In genomic region chr11:2930705-2931415, GRCh38 we compare ENCODE assay signal across 8 cellular contexts. TPM values are rescaled to one million over a fixed set of nuclear protein-coding genes. Genes with fewer than 3 reads are reported as not detected.
A peak's percentile ranks its signal among the peaks of the same experiment; 100 is the strongest.
DNase-seq lines count a peak whose midpoint lies in the region; ATAC-seq, FAIRE-seq and TF ChIP-seq lines count a peak whose summit lies in the region.

No MANE protein-coding gene starts in this region.

- H4K5ac ChIP-seq in H1 (ENCODE audit: insufficient read length, low read depth, low read length) = no peak overlapping the region

- peak overlapping the region; percentile 72 to 88 for H3K4me2 ChIP-seq in H1 (ENCODE audit: insufficient read depth in 1 of 2, low read depth in 2 of 2, low read length in 2 of 2)

- peak overlapping the region; percentile 23 for H3K4ac ChIP-seq in H1 (replicated peaks; ENCODE audit: insufficient read length, low read depth, low read length)

- H4K20me1 ChIP-seq in H1 (replicated peaks in 1 of 2; ENCODE audit: control insufficient read depth in 1 of 2, insufficient read depth in 2 of 2, low read length in 2 of 2) = peaks cover 4 to 9% of the 10 kb centered on the region in 2 experiments

- CTCF ChIA-PET in AG04449 (lab: Yijun Ruan, JAX) (interaction anchor here (0.6 to 3.8 kb wide), 17 partner anchors 8 to 400 kb away, joined by 3 to 25 read pairs (median 6); no protein-coding TSS in a partner anchor), H1 (lab: Charles Lee; ENCODE audit: partially characterized antibody) (interaction anchor here (0.6 to 9.4 kb wide), 25 partner anchors 8 to 405 kb away, joined by 3 to 129 read pairs (median 5); partner anchors contain the start of gene CDKN1C)

- peak; percentile 97 for TF ChIP-seq RAD21 in Ishikawa (IDR thresholded peaks at IDR 0.05; ENCODE audit: low read depth)
- peak; percentile 93 for TF ChIP-seq RAD21 in H1 (IDR thresholded peaks at IDR 0.05 in 1 of 2, conservative IDR thresholded peaks at IDR 0.05 in 1 of 2; ENCODE audit: low read depth in 2 of 2, low read length in 2 of 2)

- no peak overlapping the region for H2AFZ ChIP-seq in H1 (ENCODE audit: low read length)

- TF ChIP-seq CTCF in AG04449 (IDR thresholded peaks at IDR 0.05; ENCODE audit: insufficient read depth, low read length, missing control alignments) (peak; percentile 75), GM13977 (IDR thresholded peaks at IDR 0.05; ENCODE audit: extremely low read depth, insufficient read depth, missing control alignments) (peak; percentile 74), VCaP (conservative IDR thresholded peaks at IDR 0.05) (peak; percentile 98), H1 (IDR thresholded peaks at IDR 0.05; ENCODE audit: control extremely low read depth in 1 of 3, insufficient read depth in 1 of 3, low read depth in 1 of 3, low read length in 3 of 3) (peak in 2 of 3 experiments; percentile 96 to 100; a peak in 3 of 4 replicates), mesothelial cell of epicardium (IDR thresholded peaks at IDR 0.05; ENCODE audit: unreplicated experiment) (no peak), type B pancreatic cell (conservative IDR thresholded peaks at IDR 0.05) (peak; percentile 57)

- H3K36me3 ChIP-seq in H1 (ENCODE audit: control insufficient read depth in 2 of 4, insufficient read depth in 4 of 4, low read length in 3 of 4) = no peaks in the 10 kb centered on the region

- no peaks in the 10 kb centered on the region for H3K79me2 ChIP-seq in H1 (ENCODE audit: control insufficient read depth in 1 of 2, insufficient read depth in 2 of 2, low read length in 2 of 2)

- peaks cover 25 to 39% (median 37%) of the 10 kb centered on the region in 4 experiments for H3K27me3 ChIP-seq in H1 (replicated peaks in 1 of 4; ENCODE audit: control insufficient read depth in 3 of 4, extremely low read depth in 1 of 4, insufficient read depth in 3 of 4, low read length in 3 of 4)

- H3K23ac ChIP-seq in H1 (ENCODE audit: insufficient read length) = no peak overlapping the region

- H3K14ac ChIP-seq in H1 (ENCODE audit: insufficient read length) = no peak overlapping the region

- H3K4me3 Mint-ChIP-seq in mesothelial cell of epicardium (peak overlapping the region; percentile 58), type B pancreatic cell (peak overlapping the region; percentile 86)

- no peak for ATAC-seq in HG03135 (IDR thresholded peaks at IDR 0.05; ENCODE audit: unreplicated experiment)

- peak overlapping the region; percentile 71 for H3K18ac ChIP-seq in H1 (ENCODE audit: extremely low read depth, low read length)

- POLR2A ChIA-PET in AG04449 (lab: Yijun Ruan, JAX) = interaction anchor here (2.3 to 2.6 kb wide), 2 partner anchors 38 to 61 kb away, joined by 14 to 15 read pairs; partner anchors contain the start of gene NAP1L4
- POLR2A ChIA-PET in H1 (lab: Charles Lee; ENCODE audit: partially characterized antibody) = interaction anchor here (0.9 to 3.1 kb wide), 9 partner anchors 8 to 398 kb away, joined by 3 to 17 read pairs (median 8); partner anchors contain the start of genes CARS1 and CDKN1C

- H2BK15ac ChIP-seq in H1 (ENCODE audit: low read length) = peak overlapping the region; percentile 81; the same call in 1 of the 2 replicates

- H3K27ac Mint-ChIP-seq in mesothelial cell of epicardium (no peak overlapping the region), type B pancreatic cell (peak overlapping the region; percentile 91)

- TF ChIP-seq POLR2A in H1 (IDR thresholded peaks at IDR 0.05; ENCODE audit: control extremely low read depth in 1 of 2, low read depth in 2 of 2, low read length in 2 of 2) = no peak

- no peak overlapping the region for H3K9ac ChIP-seq in H1 (replicated peaks in 1 of 4; ENCODE audit: extremely low read depth in 1 of 4, low read depth in 3 of 4, low read length in 3 of 4)

- no peak overlapping the region; the same call in 1 of the 2 replicates for H4K8ac ChIP-seq in H1 (ENCODE audit: extremely low read depth, insufficient read depth, low read length)

- no peaks in the 10 kb centered on the region for H3K79me1 ChIP-seq in H1 (ENCODE audit: low read depth, low read length)

- H4K91ac ChIP-seq in H1 (replicated peaks; ENCODE audit: insufficient read length, low read length) = peak overlapping the region; percentile 42

- peaks cover 8% of the 10 kb centered on the region; the same call in 1 of the 2 replicates for H3K23me2 ChIP-seq in H1 (ENCODE audit: low read depth, low read length)

- DNase-seq in AG04449 (ENCODE audit: low read depth, low spot score) = no peak
- DNase-seq in GM13977 (ENCODE audit: low spot score) = peak; percentile 85
- DNase-seq in H1 (ENCODE audit: low read depth in 1 of 2, low spot score in 2 of 2) = peak; percentile 83 to 97
- DNase-seq in mesothelial cell of epicardium (ENCODE audit: low spot score in 2 of 2, unreplicated experiment in 2 of 2) = peak in 1 of 2 experiments; percentile 27
- no peak for DNase-seq in type B pancreatic cell (ENCODE audit: extremely low spot score, unreplicated experiment)

- peak overlapping the region; percentile 86 for H3K27ac ChIP-seq in VCaP
- no peak overlapping the region for H3K27ac ChIP-seq in H1 (ENCODE audit: low read depth, low read length)

- H3K36me3 Mint-ChIP-seq in mesothelial cell of epicardium (no peaks in the 10 kb centered on the region), type B pancreatic cell (no peaks in the 10 kb centered on the region)

- no peak for FAIRE-seq in H1 (lab: Jason Lieb, UNC)

- H3K4me1 Mint-ChIP-seq in mesothelial cell of epicardium (peaks cover 11% of the 10 kb centered on the region), type B pancreatic cell (ENCODE audit: unreplicated experiment) (peaks cover 3% of the 10 kb centered on the region)

- H3K56ac ChIP-seq in H1 (replicated peaks; ENCODE audit: insufficient read length, low read depth, low read length) = no peak overlapping the region

- H2BK12ac ChIP-seq in H1 (ENCODE audit: low read depth, low read length) = peak overlapping the region; percentile 84; the same call in 1 of the 2 replicates

- H2BK20ac ChIP-seq in H1 (ENCODE audit: low read length) = no peak overlapping the region; the same call in 1 of the 2 replicates

- H2BK5ac ChIP-seq in H1 (ENCODE audit: low read depth, low read length) = 0 out of 2 replicates have a peak overlapping the region, but pooled peaks have one; percentile 12

- H3K9me3 ChIP-seq in H1 (ENCODE audit: insufficient read depth in 2 of 2, low read depth in 1 of 2, low read length in 1 of 2) = no peaks in the 10 kb centered on the region

- H3K9me3 Mint-ChIP-seq in mesothelial cell of epicardium (no peaks in the 10 kb centered on the region), type B pancreatic cell (no peaks in the 10 kb centered on the region)

- WGBS in H1 (ENCODE audit: extremely low coverage in 1 of 2, insufficient coverage in 1 of 2, insufficient read length in 1 of 2, insufficient replicate concordance in 2 of 2, low coverage in 1 of 2, low lambda C conversion rate in 2 of 2, missing lambda C conversion rate in 1 of 2), 2 experiments = 28% methylated on average over 16 of the region's 21 CpGs; no CpG with 5 or more reads in 1 of the 2 experiments

- H3K4me1 ChIP-seq in H1 (replicated peaks in 1 of 4; ENCODE audit: control insufficient read depth in 3 of 4, insufficient read depth in 4 of 4, low read length in 3 of 4) = peaks cover 0 to 13% (median 5%) of the 10 kb centered on the region in 4 experiments; a peak in 6 of 7 replicates

- in situ Hi-C loops in GM13977 (cut with MboI; ENCODE audit: low pct_unique_long_range_greater_than_20kb, low sequenced_read_pairs, unreplicated experiment) = no loop called here

- H2AK5ac ChIP-seq in H1 (ENCODE audit: low read depth, low read length) = no peak overlapping the region

- H2BK120ac ChIP-seq in H1 (replicated peaks; ENCODE audit: low read depth, low read length) = no peak overlapping the region

- peak overlapping the region; percentile 77 for H3K4me3 ChIP-seq in AG04449 (ENCODE audit: low read depth, low read length)
- peak overlapping the region in 3 of 4 experiments; percentile 26 to 56 (median 38); a peak in 6 of 8 replicates for H3K4me3 ChIP-seq in H1 (ENCODE audit: extremely low read depth in 1 of 4, insufficient read depth in 2 of 4, low read depth in 3 of 4, low read length in 4 of 4)

- peaks cover 63% of the 10 kb centered on the region for H3K27me3 Mint-ChIP-seq in mesothelial cell of epicardium (ENCODE audit: low read depth)
- H3K27me3 Mint-ChIP-seq in type B pancreatic cell = peaks cover 38% of the 10 kb centered on the region

- TF ChIP-seq EP300 in Ishikawa (IDR thresholded peaks at IDR 0.05; ENCODE audit: borderline replicate concordance) (no peak), H1 (IDR thresholded peaks at IDR 0.05; ENCODE audit: borderline replicate concordance in 1 of 2, low read depth in 2 of 2, low read length in 2 of 2) (peak in 1 of 2 experiments; percentile 60; a peak in 1 of 3 replicates)

TF ChIP-seq in H1, 55 proteins besides CTCF, POLR2A, EP300 and RAD21 (continues in another document):
- no peak for TF ChIP-seq SIX5 (IDR thresholded peaks at IDR 0.05; ENCODE audit: low read depth, low read length)
- TF ChIP-seq KDM1A (IDR thresholded peaks at IDR 0.05; ENCODE audit: borderline replicate concordance, low read length) = no peak
- TF ChIP-seq CBX5 (IDR thresholded peaks at IDR 0.05; ENCODE audit: low read depth, low read length) = no peak

RNA-seq across cellular contexts. Expression of gene PHLDA2, which starts 1.6 kb away (rescaled TPM):
- 5.2 and 5.4 TPM in 2 replicates for total RNA-seq in H1 (2021; fragmentation: NEBNext Ultra II Directional; extraction: Animal tissue kit (Norgen Biotek cat#: 25700))
- 7.6 and 11.6 TPM in 2 replicates for polyA plus RNA-seq in H1 (2011; rRNA removed)
- 5.3 TPM for polyA plus RNA-seq in H1 (2011; cell fraction: cytosol; rRNA removed)
- 8.3 TPM for polyA plus RNA-seq in H1 (2011; cell fraction: nucleus; rRNA removed)
- polyA plus RNA-seq in H1 (2012, experiment 1 of 2) = 3.0 to 7.5 TPM (median 5.8 TPM) in 4 replicates
- polyA plus RNA-seq in H1 (2012, experiment 2 of 2) = 6.4 TPM
- 15.6 TPM for polyA plus RNA-seq in H1 (2013, experiment 1 of 2)
- polyA plus RNA-seq in H1 (2013, experiment 2 of 2) = 14.7 TPM
- polyA minus RNA-seq in H1 (2011; rRNA and poly(A)+ RNA removed) = 0.24 TPM in 1 of 2 replicates, not detected in the other
- 3.5 TPM for polyA minus RNA-seq in H1 (2011; cell fraction: cytosol; rRNA and poly(A)+ RNA removed)
- polyA minus RNA-seq in H1 (2011; cell fraction: nucleus; rRNA and poly(A)+ RNA removed) = 13.2 TPM
- total RNA-seq in mesothelial cell of epicardium (1.3 to 1.9 TPM (median 1.5 TPM) in 3 replicates), type B pancreatic cell (ENCODE audit: low replicate concordance) (3.7 and 14.2 TPM in 2 replicates)

RNA-seq across cellular contexts. Expression of gene CDKN1C, which starts 45.3 kb away (rescaled TPM):
- 12.8 and 16.2 TPM in 2 replicates for total RNA-seq in H1 (2021; fragmentation: NEBNext Ultra II Directional; extraction: Animal tissue kit (Norgen Biotek cat#: 25700))
- polyA plus RNA-seq in H1 (2011; rRNA removed) = 14.1 and 21.8 TPM in 2 replicates
- 13.5 TPM for polyA plus RNA-seq in H1 (2011; cell fraction: cytosol; rRNA removed)
- 19.1 TPM for polyA plus RNA-seq in H1 (2011; cell fraction: nucleus; rRNA removed)
- 5.5 to 12.0 TPM (median 10.3 TPM) in 4 replicates for polyA plus RNA-seq in H1 (2012, experiment 1 of 2)
- polyA plus RNA-seq in H1 (2012, experiment 2 of 2) = 12.8 TPM
- 12.8 TPM for polyA plus RNA-seq in H1 (2013, experiment 1 of 2)
- 10.8 TPM for polyA plus RNA-seq in H1 (2013, experiment 2 of 2)
- 1.7 and 2.9 TPM in 2 replicates for polyA minus RNA-seq in H1 (2011; rRNA and poly(A)+ RNA removed)
- 16.9 TPM for polyA minus RNA-seq in H1 (2011; cell fraction: cytosol; rRNA and poly(A)+ RNA removed)
- polyA minus RNA-seq in H1 (2011; cell fraction: nucleus; rRNA and poly(A)+ RNA removed) = 23.8 TPM
- total RNA-seq in mesothelial cell of epicardium = 132 to 148 TPM (median 146 TPM) in 3 replicates
- 108 and 140 TPM in 2 replicates for total RNA-seq in type B pancreatic cell (ENCODE audit: low replicate concordance)

Comparison
In these comparisons a context has a peak if more than half of its experiments do, and no peak if none do; other contexts are left out.
1. DNase-seq: peak in GM13977 (single experiment) and H1 (2 of 2); none in AG04449 (single experiment) and type B pancreatic cell (single experiment).